In genomic region chr2:246489-247145, GRCh38 we compare ENCODE assay signal across 8 cellular contexts. TPM values are rescaled to one million over a fixed set of nuclear protein-coding genes. Genes with fewer than 3 reads are reported as not detected.
DNase-seq lines count a peak whose midpoint lies in the region; ATAC-seq and TF ChIP-seq lines count a peak whose summit lies in the region.

No MANE protein-coding gene starts in this region.

- TF ChIP-seq CTCF in BE2C (IDR thresholded peaks at IDR 0.05; ENCODE audit: low read depth, low read length) = peak; percentile 51
- peak; percentile 66 for TF ChIP-seq CTCF in GM12872 (IDR thresholded peaks at IDR 0.05; ENCODE audit: insufficient read depth, low read depth, low read length)
- TF ChIP-seq CTCF in fibroblast of pulmonary artery (IDR thresholded peaks at IDR 0.05; ENCODE audit: low read length, missing control alignments) = peak; percentile 71
- peak; percentile 49 for TF ChIP-seq CTCF in psoas muscle (IDR thresholded peaks at IDR 0.05)

- H3K36me3 ChIP-seq in BE2C (no peaks in the 10 kb centered on the region), psoas muscle (ENCODE audit: insufficient read depth in 1 of 2, low read depth in 1 of 2) (peaks cover 4 to 87% of the 10 kb centered on the region in 2 donors)

- H3K27me3 ChIP-seq in BE2C (no peaks in the 10 kb centered on the region), psoas muscle (ENCODE audit: insufficient read depth in 3 of 3, low read length in 2 of 3) (no peaks in the 10 kb centered on the region)

- WGBS in psoas muscle, 3 donors = 62 to 68% (median 65%) methylated on average over 6 of the region's 6 CpGs

- DNase-seq in BE2C = peak; percentile 19
- DNase-seq in LHCN-M2 (ENCODE audit: low read depth) = peak; percentile 56
- peak; percentile 86 for DNase-seq in fibroblast of pulmonary artery (ENCODE audit: low read depth)
- no peak for DNase-seq in psoas muscle
- DNase-seq in cortex of kidney (lab: John Stamatoyannopoulos, UW) = no peak

- H3K27ac ChIP-seq in psoas muscle = no peak overlapping the region

- H3K4me1 ChIP-seq in BE2C (no peaks in the 10 kb centered on the region), psoas muscle (no peaks in the 10 kb centered on the region)

- no peak overlapping the region for H3K4me3 ChIP-seq in BE2C (ENCODE audit: low read depth, low read length)
- H3K4me3 ChIP-seq in fibroblast of pulmonary artery (replicated peaks; ENCODE audit: low read depth, low read length) = no peak overlapping the region
- H3K4me3 ChIP-seq in psoas muscle = no peak overlapping the region

- peak; percentile 85 for ATAC-seq in SK-N-SH treated with all-trans-retinoic acid at 6 μM for 48 hours
- ATAC-seq in psoas muscle = no peak
- ATAC-seq in HG02642 (IDR thresholded peaks at IDR 0.05; ENCODE audit: poor library complexity, unreplicated experiment) = no peak

- intact Hi-C loops in psoas muscle (cut with DNase I) = loop anchor here in 1 of 2 donors (5.0 to 10.0 kb wide), 2 partner anchors 41 to 388 kb away; partner anchors contain the start of gene ALKAL2

- no peaks in the 10 kb centered on the region for H3K9me3 ChIP-seq in BE2C
- peaks cover 8% of the 10 kb centered on the region for H3K9me3 ChIP-seq in psoas muscle

TF ChIP-seq in SK-N-SH treated with all-trans-retinoic acid at 6 μM for 48 hours, 23 proteins besides CTCF, POLR2A, EP300 and RAD21:
- no peak for TF ChIP-seq GLIS3 (CRISPR knock-in tag; IDR thresholded peaks at IDR 0.05)
- no peak for TF ChIP-seq ARNTL (CRISPR knock-in tag; IDR thresholded peaks at IDR 0.05; ENCODE audit: borderline replicate concordance, low read depth)
- TF ChIP-seq ISL1 (CRISPR knock-in tag; IDR thresholded peaks at IDR 0.05) = no peak
- TF ChIP-seq TCF4 (CRISPR knock-in tag; IDR thresholded peaks at IDR 0.05; ENCODE audit: borderline replicate concordance) = no peak
- TF ChIP-seq ZFP30 (CRISPR knock-in tag; IDR thresholded peaks at IDR 0.05) = no peak
- TF ChIP-seq RARB (CRISPR knock-in tag; IDR thresholded peaks at IDR 0.05) = no peak
- TF ChIP-seq TOX (CRISPR knock-in tag; IDR thresholded peaks at IDR 0.05; ENCODE audit: borderline replicate concordance) = no peak
- TF ChIP-seq ZNF70 (CRISPR knock-in tag; IDR thresholded peaks at IDR 0.05) = no peak
- no peak for TF ChIP-seq SNAI2 (CRISPR knock-in tag; IDR thresholded peaks at IDR 0.05)

RNA-seq across cellular contexts. Expression of gene SH3YL1, which starts 17.2 kb away (rescaled TPM):
- polyA plus RNA-seq in BE2C (2012; ENCODE audit: insufficient read depth, insufficient read length, low read depth) = 19.0 TPM
- total RNA-seq in LHCN-M2 (2014; rRNA removed) = 24.0 and 30.5 TPM in 2 replicates
- polyA plus RNA-seq in LHCN-M2 (2012) = 8.6 TPM
- total RNA-seq in psoas muscle = 10 to 100 TPM in 1 of 4 donors, 1 to 10 TPM in 3; 7.7 to 10.0 (median 8.9) TPM
- polyA plus RNA-seq in psoas muscle = 1 to 10 TPM; 8.3 to 9.6 (median 9.2) TPM

RNA-seq across cellular contexts. Expression of gene ACP1, which starts 18.1 kb away (rescaled TPM):
- 131 TPM for polyA plus RNA-seq in BE2C (2012; ENCODE audit: insufficient read depth, insufficient read length, low read depth)
- total RNA-seq in LHCN-M2 (2014; rRNA removed) = 113 and 121 TPM in 2 replicates
- 77.4 TPM for polyA plus RNA-seq in LHCN-M2 (2012)
- total RNA-seq in psoas muscle = 10 to 100 TPM; 55.8 to 73.6 (median 66.5) TPM
- polyA plus RNA-seq in psoas muscle = 100 to 1,000 TPM in 2 of 3 donors, 10 to 100 TPM in 1; 78.1 to 104 (median 100) TPM

RNA-seq across cellular contexts. Expression of gene ALKAL2, which starts 41.3 kb away (rescaled TPM):
- 0.82 TPM for polyA plus RNA-seq in BE2C (2012; ENCODE audit: insufficient read depth, insufficient read length, low read depth)
- total RNA-seq in LHCN-M2 (2014; rRNA removed) = not detected in 2 replicates
- not detected for polyA plus RNA-seq in LHCN-M2 (2012)
- total RNA-seq in psoas muscle = under 1 TPM in 1 of 4 donors, not detected in 3; 0.49 TPM
- 1 to 10 TPM in 1 of 3 donors, under 1 TPM in 2; 0.26 to 1.1 (median 0.35) TPM for polyA plus RNA-seq in psoas muscle

Comparison
In these comparisons a context has a peak if more than half of its experiments do, and no peak if none do; other contexts are left out.
1. DNase-seq: peak in BE2C (single experiment), LHCN-M2 (single experiment) and fibroblast of pulmonary artery (single experiment); none in psoas muscle (0 of 2) and cortex of kidney (single experiment).
2. Peak in every context shown above with its lines, with median percentiles within 50 percentile points of each other: CTCF ChIP-seq.